In genomic region chr10:124974131-124974530, GRCh38 we compare ENCODE assay signal across 19 cellular contexts.
"Had no signal": no experiment of that assay in that cellular context is flagged by ENCODE, and none has a peak within 500 bp of the region (broad histone marks: within the 10 kb centered on the region; RNA-seq: fewer than 3 reads in every experiment).

No MANE protein-coding gene starts in this region.

- DNase-seq: colonic mucosa; effector CD8-positive, alpha-beta T cell; endodermal cell; foreskin fibroblast; gastrocnemius medialis; glutamatergic neuron; heart right ventricle; hippocampal formation; left lung; mesendoderm; midbrain; naive thymus-derived CD4-positive, alpha-beta T cell; sigmoid colon; stimulated activated CD4-positive, alpha-beta T cell treated with anti-CD3 and anti-CD28 coated beads, Interleukin-4, amount 100 ng/mL, for 4 hours; stimulated activated naive CD8-positive, alpha-beta T cell treated with anti-CD3 and anti-CD28 coated beads, Interleukin-15, Interleukin-2, amounts not matched to agents 100 U/mL and 50 U/mL, for 24 hours; testis; upper lobe of left lung had no signal

- ATAC-seq: esophagus mucosa; gastrocnemius medialis; heart right ventricle; left lung; naive thymus-derived CD4-positive, alpha-beta T cell; stimulated activated memory B cell treated with anti-CD40 and anti-IgM and Interleukin-4, amounts not matched to agents 10 μg/mL and 1 μg/mL and 100 μg/mL, for 72 hours; stimulated activated naive CD8-positive, alpha-beta T cell treated with anti-CD3 and anti-CD28 coated beads, Interleukin-15, Interleukin-2, amounts not matched to agents 100 U/mL and 50 U/mL, for 24 hours had no signal
